Comparison of ENCODE assay signal across 32 cellular contexts in the genomic region with DNA sequence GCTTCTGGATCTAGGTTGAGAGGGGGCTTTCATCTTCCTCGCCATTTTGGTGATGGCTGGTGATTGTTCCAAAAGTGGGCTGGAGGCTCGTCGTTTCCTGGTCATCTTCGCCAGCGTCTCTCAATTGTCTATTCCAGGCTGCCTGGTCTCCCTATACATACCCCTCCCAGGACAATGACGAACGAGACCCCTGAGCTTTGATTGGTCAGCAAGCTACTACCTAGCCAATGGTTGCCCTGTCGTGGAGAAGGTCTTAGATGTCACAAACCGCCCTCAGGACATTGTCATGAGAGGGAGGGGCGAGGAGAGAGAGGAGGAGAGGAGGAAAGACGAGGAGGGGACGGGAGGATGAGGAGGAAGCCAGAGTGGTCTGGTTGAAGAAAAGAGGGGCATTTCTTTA. TPM values are rescaled to one million over a fixed set of nuclear protein-coding genes. Genes with fewer than 3 reads are reported as not detected.
"Had no signal": no experiment of that assay in that cellular context is flagged by ENCODE, and none has a peak within 500 bp of the region (broad histone marks: within the 10 kb centered on the region; RNA-seq: fewer than 3 reads in every experiment).

No MANE protein-coding gene starts in this region.

- H3K9me3 ChIP-seq: stomach, suprapubic skin, testis, thoracic aorta, thyroid gland, tibial artery, tibial nerve, transverse colon, upper lobe of left lung, upper lobe of right lung, uterus, vagina had no signal

- DNase-seq: stimulated activated CD4-positive, alpha-beta T cell treated with anti-CD3 and anti-CD28 coated beads, Interleukin-2, amount 100 ng/mL, for 48 hours; stimulated activated CD4-positive, alpha-beta T cell treated with anti-CD3 and anti-CD28 coated beads, Interleukin-4, amount 100 ng/mL, for 1 hour; stimulated activated CD4-positive, alpha-beta T cell treated with anti-CD3 and anti-CD28 coated beads, Interleukin-4, amount 100 ng/mL, for 24 hours; stimulated activated CD4-positive, alpha-beta T cell treated with anti-CD3 and anti-CD28 coated beads, Interleukin-4, amount 100 ng/mL, for 4 hours; stimulated activated CD8-positive, alpha-beta memory T cell treated with anti-CD3 and anti-CD28 coated beads, Interleukin-4, amount 100 ng/mL, for 48 hours; stimulated activated naive B cell treated with anti-CD40 and anti-IgM and Interleukin-4, amounts not matched to agents 10 μg/mL and 1 μg/mL and 100 μg/mL, for 72 hours; stimulated activated naive CD4-positive, alpha-beta T cell; stimulated activated naive CD4-positive, alpha-beta T cell treated with Interleukin-2 at 50 U/mL for 16 hours; stimulated activated naive CD8-positive, alpha-beta T cell treated with anti-CD3 and anti-CD28 coated beads, Interleukin-15, amount 100 ng/mL, for 72 hours; stimulated activated naive CD8-positive, alpha-beta T cell treated with anti-CD3 and anti-CD28 coated beads, Interleukin-15, Interleukin-2, amounts not matched to agents 100 U/mL and 50 U/mL, for 24 hours; stomach; substantia nigra; testis; thyroid gland; tibial artery; transverse colon; trophoblast cell; upper lobe of left lung; upper lobe of right lung; uterus had no signal

- H3K4me1 ChIP-seq: stomach, testis, thyroid gland, tibial artery, tibial nerve, transverse colon, upper lobe of left lung, upper lobe of right lung, uterus, vagina had no signal

- FAIRE-seq: urothelium cell line had no signal

- ATAC-seq: stimulated activated effector memory CD8-positive, alpha-beta T cell treated with anti-CD3 and anti-CD28 coated beads, Interleukin-12 subunit alpha, Interleukin-12 subunit beta, amount 100 ng/mL, for 72 hours; stimulated activated memory B cell treated with anti-CD40 and anti-IgM and Interleukin-4, amounts not matched to agents 10 μg/mL and 1 μg/mL and 100 μg/mL, for 72 hours; stimulated activated naive B cell treated with anti-CD40 and anti-IgM and Interleukin-4, amounts not matched to agents 10 μg/mL and 1 μg/mL and 100 μg/mL, for 72 hours; stimulated activated naive CD8-positive, alpha-beta T cell treated with anti-CD3 and anti-CD28 coated beads, Interleukin-15, amount 100 ng/mL, for 72 hours; stimulated activated naive CD8-positive, alpha-beta T cell treated with anti-CD3 and anti-CD28 coated beads, Interleukin-15, Interleukin-2, amounts not matched to agents 100 U/mL and 50 U/mL, for 24 hours; upper lobe of right lung had no signal

- H3K4me3 ChIP-seq: stomach, suprapubic skin, testis, thoracic aorta, thyroid gland, tibial artery, tibial nerve, transverse colon, upper lobe of left lung, upper lobe of right lung, uterus, vagina had no signal

- H3K27me3 ChIP-seq: stomach, suprapubic skin, testis, thyroid gland, tibial artery, tibial nerve, transverse colon, upper lobe of left lung, upper lobe of right lung, uterus, vagina had no signal

- H3K36me3 ChIP-seq: stomach, suprapubic skin, thoracic aorta, thyroid gland, tibial artery, tibial nerve, transverse colon, upper lobe of left lung, upper lobe of right lung, uterus, vagina had no signal

- H3K27ac ChIP-seq: stomach, suprapubic skin, testis, thoracic aorta, thyroid gland, tibial artery, tibial nerve, transverse colon, upper lobe of left lung, upper lobe of right lung, uterus, vagina had no signal

RNA-seq across cellular contexts. Expression of a gene that starts 7.7 kb away (rescaled TPM):
- total RNA-seq: stomach, subcutaneous adipose tissue, suprapubic skin, temporal lobe, thoracic aorta, tibial nerve, transverse colon, upper lobe of left lung, upper lobe of right lung, ureter, urinary bladder, uterus, vagina had no signal
- polyA plus RNA-seq: stomach, thymus, urinary bladder had no signal
